ENCODE assay signal across 8 cellular contexts in genomic region chr9:136363606-136364368, GRCh38. TPM values are rescaled to one million over a fixed set of nuclear protein-coding genes. Genes with fewer than 3 reads are reported as not detected.
DNase-seq lines count a peak whose midpoint lies in the region; ATAC-seq, FAIRE-seq and TF ChIP-seq lines count a peak whose summit lies in the region.

Gene DNLZ (minus strand): TSS chr9:136363744. CDS start chr9:136363714, 30 bp downstream.

- H3K9me3 ChIP-seq in keratinocyte (ENCODE audit: control insufficient read depth, low read depth, low read length), result no peaks in the 10 kb centered on the region

- ATAC-seq in GM18867 (IDR thresholded peaks at IDR 0.05; ENCODE audit: unreplicated experiment) (peak; percentile 57), HG03095 (IDR thresholded peaks at IDR 0.05; ENCODE audit: unreplicated experiment) (peak; percentile 41)

- peak within 1 kb of the TSS; percentile 90 for H3K9ac ChIP-seq in keratinocyte (ENCODE audit: control insufficient read depth, extremely low read depth, insufficient read depth, low read length)

- peak within 1 kb of the TSS; percentile 55 to 75 (median 71) for H3K4me3 ChIP-seq in keratinocyte (ENCODE audit: control insufficient read depth in 2 of 3, extremely low read depth in 1 of 3, insufficient read depth in 2 of 3, low read depth in 1 of 3, low read length in 3 of 3)

- H3K4me1 ChIP-seq in keratinocyte (ENCODE audit: control insufficient read depth, extremely low read depth, insufficient read depth, low read length), result peaks cover 12% of the 10 kb centered on the region

- DNase-seq in AG08396 (ENCODE audit: low spot score) (peak; percentile 97), NCI-H2196 treated with DMSO at 0.1 percent for 48 hours (lab: John Stamatoyannopoulos, UW; ENCODE audit: unreplicated experiment) (peak; percentile 70), keratinocyte (ENCODE audit: low read depth, low spot score) (no peak)
- DNase-seq in activated CD4-positive, CD25-positive, alpha-beta regulatory T cell treated with anti-CD3 and anti-CD28 coated beads, Interleukin-2, amount 50 U/mL, for 16 hours (ENCODE audit: low read depth, low spot score), result peak; percentile 78
- peak; percentile 80 for DNase-seq in central memory CD4-positive, alpha-beta T cell
- DNase-seq in stimulated activated CD4-positive, alpha-beta T cell treated with anti-CD3 and anti-CD28 coated beads, Interleukin-15, amount 100 ng/mL, for 24 hours, result peak; percentile 87

- H4K20me1 ChIP-seq in keratinocyte (ENCODE audit: control insufficient read depth, extremely low read depth, insufficient read depth, low read length), result no peaks in the 10 kb centered on the region

- H2AFZ ChIP-seq in keratinocyte (ENCODE audit: control insufficient read depth, low read length), result peak within 1 kb of the TSS; percentile 8

- no peak for FAIRE-seq in keratinocyte (lab: Jason Lieb, UNC)

- H3K36me3 ChIP-seq in keratinocyte (ENCODE audit: control insufficient read depth in 2 of 2, extremely low read depth in 1 of 2, insufficient read depth in 2 of 2, low read length in 2 of 2), result peaks cover 0 to 3% of the 10 kb centered on the region in 2 experiments

- peak within 1 kb of the TSS; percentile 79 for H3K4me2 ChIP-seq in keratinocyte (ENCODE audit: control insufficient read depth, extremely low read depth, insufficient read depth, low read depth, low read length)

- peak; percentile 57 to 93 (median 86) for TF ChIP-seq CTCF in keratinocyte (optimal IDR thresholded peaks at IDR 0.05 in 1 of 3, IDR thresholded peaks at IDR 0.05 in 1 of 3, conservative IDR thresholded peaks at IDR 0.05 in 1 of 3; ENCODE audit: extremely low read depth in 1 of 3, insufficient read depth in 2 of 3, low read length in 3 of 3)

- H3K27ac ChIP-seq in keratinocyte (ENCODE audit: control insufficient read depth, insufficient read depth, low read length), result peak within 1 kb of the TSS; percentile 70

- no peaks in the 10 kb centered on the region for H3K9me1 ChIP-seq in keratinocyte (ENCODE audit: control insufficient read depth, extremely low read depth, insufficient read depth, low read length)

- dilution Hi-C loops in keratinocyte (cut with MboI; ENCODE audit: extremely low pct_ligation_motif_present, low sequenced_read_pairs), result no loop called here

- no peaks in the 10 kb centered on the region for H3K27me3 ChIP-seq in keratinocyte (ENCODE audit: control insufficient read depth, extremely low read depth, insufficient read depth, low read length)

- H3K79me2 ChIP-seq in keratinocyte (ENCODE audit: control insufficient read depth, insufficient read depth, low read length), result no peaks in the 10 kb centered on the region

RNA-seq across cellular contexts. Expression of gene DNLZ, which starts in this region (rescaled TPM):
- 6.1 to 7.8 TPM (median 6.7 TPM) in 3 replicates for polyA plus RNA-seq in keratinocyte
- polyA plus RNA-seq in keratinocyte (2011; ENCODE audit: low read depth), result 4.7 TPM
- polyA plus RNA-seq in keratinocyte (2011; cell fraction: cytosol; rRNA removed), result 2.0 and 7.0 TPM in 2 replicates
- polyA plus RNA-seq in keratinocyte (2011; cell fraction: nucleus; rRNA removed), result 2.8 and 3.0 TPM in 2 replicates
- polyA plus RNA-seq in keratinocyte (2012; ENCODE audit: low replicate concordance), result 7.0 and 10.7 TPM in 2 replicates
- 0.13 to 1.9 TPM in 2 of 3 replicates, not detected in the other for polyA minus RNA-seq in keratinocyte
- polyA minus RNA-seq in keratinocyte (2011; cell fraction: cytosol; rRNA and poly(A)+ RNA removed), result 8.1 TPM
- 1.2 and 1.6 TPM in 2 replicates for polyA minus RNA-seq in keratinocyte (2011; cell fraction: nucleus; rRNA and poly(A)+ RNA removed)
